Comparison of ENCODE assay signal across 10 cellular contexts in the genomic region with DNA sequence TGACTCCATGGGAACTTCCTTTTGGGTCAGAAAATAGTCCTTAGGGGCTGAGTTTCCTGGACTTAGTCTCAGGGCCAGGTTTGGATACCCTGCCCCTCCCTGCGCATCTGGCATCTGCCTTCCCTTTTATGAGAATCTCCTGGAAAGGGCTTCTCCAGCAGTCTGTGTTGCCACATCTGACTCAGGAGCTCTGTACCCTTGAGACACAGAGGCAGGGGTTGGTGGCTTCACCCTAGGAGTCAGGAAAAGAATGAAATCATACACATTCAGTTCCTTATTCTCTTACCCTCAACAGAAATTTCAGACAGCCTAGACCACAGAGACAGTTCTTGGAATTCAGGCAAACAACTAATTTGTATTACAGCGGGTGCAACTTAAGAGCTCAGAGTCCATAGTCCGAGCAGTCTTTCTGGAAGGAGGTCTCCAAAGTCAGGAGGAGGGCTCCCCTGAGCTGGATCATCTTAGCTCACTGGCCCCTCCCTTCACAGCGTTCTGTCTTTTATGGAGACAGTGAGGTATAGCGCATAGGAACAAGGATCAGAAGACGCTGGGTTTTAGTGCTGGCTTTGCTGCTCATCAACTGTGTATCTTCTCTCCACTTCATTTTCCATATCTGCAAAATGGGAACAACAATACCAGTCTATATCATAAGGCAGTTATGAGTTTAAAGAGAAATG. TPM values are rescaled to one million over a fixed set of nuclear protein-coding genes. Genes with fewer than 3 reads are reported as not detected.
DNase-seq lines count a peak whose midpoint lies in the region; ATAC-seq and TF ChIP-seq lines count a peak whose summit lies in the region.
"Had no signal": no experiment of that assay in that cellular context is flagged by ENCODE, and none has a peak within 500 bp of the region (broad histone marks: within the 10 kb centered on the region; RNA-seq: fewer than 3 reads in every experiment).

No MANE protein-coding gene starts in this region.

- no peak for ATAC-seq in RWPE2 (ENCODE audit: low read depth)
- ATAC-seq in GM19455 (IDR thresholded peaks at IDR 0.05; ENCODE audit: unreplicated experiment): no peak
- no peak for ATAC-seq in HG03342 (IDR thresholded peaks at IDR 0.05; ENCODE audit: unreplicated experiment)

- H3K79me2 ChIP-seq in fibroblast of lung (ENCODE audit: control insufficient read depth, insufficient read depth, low read length): peaks cover 26% of the 10 kb centered on the region

- peak overlapping the region; percentile 7 for H3K4me2 ChIP-seq in fibroblast of lung (ENCODE audit: extremely low read depth, insufficient read depth, low read length)

- H3K4me3 ChIP-seq in RWPE2 (ENCODE audit: severe bottlenecking) (no peak overlapping the region), fibroblast of lung (replicated peaks in 1 of 4; ENCODE audit: control extremely low read depth in 1 of 4, insufficient read depth in 1 of 4, low read depth in 3 of 4, low read length in 4 of 4) (no peak overlapping the region)
- H3K4me3 ChIP-seq: pancreas had no signal

- DNase-seq in GF-D8 (lab: John Stamatoyannopoulos, UW) (peak; percentile 97), RWPE2 (ENCODE audit: low spot score) (no peak), fibroblast of lung (ENCODE audit: low read depth in 2 of 2) (peak in 1 of 2 donors; percentile 78), renal cortical epithelial cell (ENCODE audit: low read depth) (peak; percentile 89), SW480 (ENCODE audit: low spot score) (no peak), middle frontal gyrus (ENCODE audit: extremely low spot score, low spot score) (no peak)
- DNase-seq: activated naive CD4-positive, alpha-beta T cell treated with anti-CD3 and anti-CD28 coated beads, Interleukin-2, amount 50 U/mL, for 16 hours; pancreas had no signal

- peaks cover 13% of the 10 kb centered on the region for H3K36me3 ChIP-seq in RWPE2 (ENCODE audit: low read depth)
- peaks cover 8% of the 10 kb centered on the region for H3K36me3 ChIP-seq in fibroblast of lung (ENCODE audit: control insufficient read depth, insufficient read depth, low read length)
- H3K36me3 ChIP-seq: pancreas had no signal

- H3K4me1 ChIP-seq in RWPE2 (ENCODE audit: insufficient read depth, poor library complexity, severe bottlenecking): peaks cover 55% of the 10 kb centered on the region
- H3K4me1 ChIP-seq in fibroblast of lung (ENCODE audit: control insufficient read depth, extremely low read depth, insufficient read depth, low read length): peaks cover 40% of the 10 kb centered on the region

- peak overlapping the region; percentile 20 for H3K9ac ChIP-seq in fibroblast of lung (ENCODE audit: insufficient read depth, low read length)

- no peaks in the 10 kb centered on the region for H4K20me1 ChIP-seq in fibroblast of lung (ENCODE audit: control insufficient read depth, extremely low read depth, insufficient read depth, low read length)

- TF ChIP-seq CTCF in RWPE2 (IDR thresholded peaks at IDR 0.05; ENCODE audit: poor library complexity, severe bottlenecking): no peak
- TF ChIP-seq CTCF in fibroblast of lung (conservative IDR thresholded peaks at IDR 0.05 in 1 of 2, IDR thresholded peaks at IDR 0.05 in 1 of 2; ENCODE audit: low read depth in 1 of 2, low read length in 2 of 2): no peak

- H3K9me3 ChIP-seq in RWPE2 (ENCODE audit: severe bottlenecking): no peaks in the 10 kb centered on the region
- H3K9me3 ChIP-seq in fibroblast of lung (ENCODE audit: control insufficient read depth, insufficient read depth, low read depth, low read length): no peaks in the 10 kb centered on the region
- H3K9me3 ChIP-seq: pancreas had no signal

- no peak overlapping the region for H2AFZ ChIP-seq in fibroblast of lung (ENCODE audit: low read length)

- H3K27ac ChIP-seq in RWPE2 (ENCODE audit: poor library complexity, severe bottlenecking): peak overlapping the region; percentile 92
- peak overlapping the region; percentile 100 for H3K27ac ChIP-seq in fibroblast of lung (ENCODE audit: insufficient read depth, low read length)

- H3K27me3 ChIP-seq in RWPE2 (ENCODE audit: insufficient read depth, poor library complexity, severe bottlenecking): no peaks in the 10 kb centered on the region
- H3K27me3 ChIP-seq in fibroblast of lung (ENCODE audit: control insufficient read depth, insufficient read depth, low read length): no peaks in the 10 kb centered on the region
- H3K27me3 ChIP-seq: pancreas had no signal

RNA-seq across cellular contexts. Expression of gene PLAU, which starts 3.0 kb away (rescaled TPM):
- total RNA-seq in fibroblast of lung (60.1 and 93.6 TPM in 2 replicates), renal cortical epithelial cell (238 and 1,509 TPM in 2 replicates)
- polyA plus RNA-seq in fibroblast of lung: 98.9 and 332 TPM in 2 replicates
- polyA plus RNA-seq in fibroblast of lung (2012): 90.2 and 305 TPM in 2 replicates
- 90.1 and 281 TPM in 2 replicates for polyA minus RNA-seq in fibroblast of lung (ENCODE audit: low replicate concordance)

RNA-seq across cellular contexts. Expression of gene CAMK2G, which starts 33.6 kb away (rescaled TPM):
- total RNA-seq in fibroblast of lung: 19.8 and 25.9 TPM in 2 replicates
- polyA plus RNA-seq in fibroblast of lung: 26.6 and 32.2 TPM in 2 replicates
- polyA plus RNA-seq in fibroblast of lung (2012): 18.0 and 23.2 TPM in 2 replicates
- polyA minus RNA-seq in fibroblast of lung (ENCODE audit: low replicate concordance): 27.2 and 39.5 TPM in 2 replicates
- total RNA-seq in renal cortical epithelial cell: 20.3 and 21.1 TPM in 2 replicates

Comparison
In these comparisons a context has a peak if more than half of its experiments do, and no peak if none do; other contexts are left out.
1. DNase-seq: peak in GF-D8 (single experiment) and renal cortical epithelial cell (single experiment); none in RWPE2 (single experiment), SW480 (single experiment) and middle frontal gyrus (single experiment).